8 cellular contexts compared by ENCODE assay signal in genomic region chr20:3156811-3157619, GRCh38. TPM values are rescaled to one million over a fixed set of nuclear protein-coding genes. Genes with fewer than 3 reads are reported as not detected.
DNase-seq lines count a peak whose midpoint lies in the region; ATAC-seq, FAIRE-seq and TF ChIP-seq lines count a peak whose summit lies in the region.

No MANE protein-coding gene starts in this region.

- H3K9me3 Mint-ChIP-seq in activated CD8-positive, alpha-beta memory T cell treated with anti-CD3 and anti-CD28 coated beads, Interleukin-2, amount 10 ng/mL, durations not matched to agents 7 days and 5 days (ENCODE audit: low read depth), result no peaks in the 10 kb centered on the region

- TF ChIP-seq POLR2A in gastrocnemius medialis (IDR thresholded peaks at IDR 0.05), result no peak

- FAIRE-seq in frontal cortex (lab: Jason Lieb, UNC), result no peak

- intact Hi-C loops in gastrocnemius medialis (cut with DNase I; ENCODE audit: low total_unique reads), result loop anchor here (5.0 to 10.0 kb wide), 2 partner anchors 150 to 248 kb away; partner anchors contain the start of gene DNAAF9

- in situ Hi-C loops in gastrocnemius medialis (cut with MboI; ENCODE audit: low sequenced_read_pairs in 4 of 4), result no loop called here

- no peaks in the 10 kb centered on the region for H3K27me3 Mint-ChIP-seq in activated CD8-positive, alpha-beta memory T cell treated with anti-CD3 and anti-CD28 coated beads, Interleukin-2, amount 10 ng/mL, durations not matched to agents 7 days and 5 days

- TF ChIP-seq CTCF in gastrocnemius medialis (IDR thresholded peaks at IDR 0.05 in 4 of 5, conservative IDR thresholded peaks at IDR 0.05 in 1 of 5), result no peak

- peak overlapping the region; percentile 98 for H3K4me3 ChIP-seq in adipocyte (ENCODE audit: low read length)
- H3K4me3 ChIP-seq in gastrocnemius medialis, result peak overlapping the region; percentile 8 to 98 (median 90)

- H3K4me1 ChIP-seq in adipocyte (ENCODE audit: control insufficient read depth, insufficient read depth, low read length) (peaks cover 20% of the 10 kb centered on the region), gastrocnemius medialis (peaks cover 61 to 62% of the 10 kb centered on the region in 2 donors)

- H3K27ac Mint-ChIP-seq in activated CD8-positive, alpha-beta memory T cell treated with anti-CD3 and anti-CD28 coated beads, Interleukin-2, amount 10 ng/mL, durations not matched to agents 7 days and 5 days, result peak overlapping the region; percentile 90

- H3K27me3 ChIP-seq in adipocyte (replicated peaks; ENCODE audit: control insufficient read depth, insufficient read depth, low read length) (no peaks in the 10 kb centered on the region), gastrocnemius medialis (no peaks in the 10 kb centered on the region)

- peak overlapping the region; percentile 63 to 96 (median 92) for H3K27ac ChIP-seq in gastrocnemius medialis

- peak; percentile 80 for ATAC-seq in activated CD8-positive, alpha-beta memory T cell treated with anti-CD3 and anti-CD28 coated beads, Interleukin-2, amount 10 ng/mL, durations not matched to agents 7 days and 5 days
- ATAC-seq in HG03159 (IDR thresholded peaks at IDR 0.05; ENCODE audit: unreplicated experiment), result peak; percentile 61
- no peak for ATAC-seq in gastrocnemius medialis

- H3K36me3 Mint-ChIP-seq in activated CD8-positive, alpha-beta memory T cell treated with anti-CD3 and anti-CD28 coated beads, Interleukin-2, amount 10 ng/mL, durations not matched to agents 7 days and 5 days, result peaks cover 29% of the 10 kb centered on the region

- peak overlapping the region; percentile 87 for H3K4me3 Mint-ChIP-seq in activated CD8-positive, alpha-beta memory T cell treated with anti-CD3 and anti-CD28 coated beads, Interleukin-2, amount 10 ng/mL, durations not matched to agents 7 days and 5 days

- H3K4me1 Mint-ChIP-seq in activated CD8-positive, alpha-beta memory T cell treated with anti-CD3 and anti-CD28 coated beads, Interleukin-2, amount 10 ng/mL, durations not matched to agents 7 days and 5 days, result peaks cover 52% of the 10 kb centered on the region

- H3K36me3 ChIP-seq in adipocyte (ENCODE audit: control insufficient read depth, insufficient read depth, low read length, severe bottlenecking) (peaks cover 24% of the 10 kb centered on the region), gastrocnemius medialis (peaks cover 0 to 22% of the 10 kb centered on the region in 2 donors)

- CTCF ChIA-PET in activated CD8-positive, alpha-beta memory T cell treated with anti-CD3 and anti-CD28 coated beads, Interleukin-2, amount 10 ng/mL, durations not matched to agents 7 days and 5 days (lab: Charles Lee), result interaction anchor here (0.7 to 3.3 kb wide), 11 partner anchors 11 to 554 kb away, joined by 3 to 11 read pairs (median 3); partner anchors contain the start of gene SLC4A11

- H3K9me3 ChIP-seq in adipocyte (ENCODE audit: control insufficient read depth, low read length) (no peaks in the 10 kb centered on the region), gastrocnemius medialis (no peaks in the 10 kb centered on the region)

- peak overlapping the region; percentile 33 for H3K9ac ChIP-seq in adipocyte (ENCODE audit: low read length)

- DNase-seq in activated CD8-positive, alpha-beta memory T cell treated with anti-CD3 and anti-CD28 coated beads, Interleukin-2, amount 10 ng/mL, durations not matched to agents 7 days and 5 days, result no peak
- DNase-seq in activated CD8-positive, alpha-beta memory T cell treated with anti-CD3 and anti-CD28 coated beads for 24 hours, result no peak
- DNase-seq in adipocyte (ENCODE audit: low read depth) (no peak), gastrocnemius medialis (no peak), frontal cortex (ENCODE audit: low spot score in 2 of 2) (no peak), occipital lobe (lab: John Stamatoyannopoulos, UW) (no peak), NCI-H2196 (lab: John Stamatoyannopoulos, UW; ENCODE audit: unreplicated experiment) (no peak)

RNA-seq across cellular contexts. Expression of gene FASTKD5, which starts 2.6 kb away (rescaled TPM):
- 10 to 100 TPM; 17.0 to 23.6 TPM for total RNA-seq in activated CD8-positive, alpha-beta memory T cell treated with anti-CD3 and anti-CD28 coated beads, Interleukin-2, amount 10 ng/mL, durations not matched to agents 7 days and 5 days
- total RNA-seq in gastrocnemius medialis (10 to 100 TPM; 38.8 to 58.7 (median 49.3) TPM), frontal cortex (24.9 TPM), occipital lobe (17.8 TPM)

RNA-seq across cellular contexts. Expression of gene UBOX5, which starts 2.6 kb away (rescaled TPM):
- total RNA-seq in activated CD8-positive, alpha-beta memory T cell treated with anti-CD3 and anti-CD28 coated beads, Interleukin-2, amount 10 ng/mL, durations not matched to agents 7 days and 5 days, result 1 to 10 TPM; 7.6 to 8.2 TPM
- 10 to 100 TPM; 14.6 to 17.1 (median 15.5) TPM for total RNA-seq in gastrocnemius medialis
- 2.0 TPM for total RNA-seq in frontal cortex
- total RNA-seq in occipital lobe, result 1.9 TPM

RNA-seq across cellular contexts. Expression of gene LZTS3, which starts 16.3 kb away (rescaled TPM):
- total RNA-seq in activated CD8-positive, alpha-beta memory T cell treated with anti-CD3 and anti-CD28 coated beads, Interleukin-2, amount 10 ng/mL, durations not matched to agents 7 days and 5 days, result under 1 TPM; 0.41 to 0.70 TPM
- total RNA-seq in gastrocnemius medialis (10 to 100 TPM; 15.3 to 33.4 (median 18.9) TPM), frontal cortex (13.9 TPM), occipital lobe (12.0 TPM)

RNA-seq across cellular contexts. Expression of gene DDRGK1, which starts 47.5 kb away (rescaled TPM):
- total RNA-seq in activated CD8-positive, alpha-beta memory T cell treated with anti-CD3 and anti-CD28 coated beads, Interleukin-2, amount 10 ng/mL, durations not matched to agents 7 days and 5 days, result 10 to 100 TPM; 63.6 to 63.7 TPM
- total RNA-seq in gastrocnemius medialis (10 to 100 TPM; 55.2 to 75.7 (median 64.7) TPM), frontal cortex (20.8 TPM), occipital lobe (22.6 TPM)

RNA-seq across cellular contexts. Expression of gene ITPA, which starts 52.3 kb away (rescaled TPM):
- total RNA-seq in activated CD8-positive, alpha-beta memory T cell treated with anti-CD3 and anti-CD28 coated beads, Interleukin-2, amount 10 ng/mL, durations not matched to agents 7 days and 5 days, result 10 to 100 TPM; 51.9 to 71.7 TPM
- total RNA-seq in gastrocnemius medialis, result 10 to 100 TPM; 27.2 to 59.5 (median 34.0) TPM
- 47.3 TPM for total RNA-seq in frontal cortex
- total RNA-seq in occipital lobe, result 36.3 TPM

Comparison
In these comparisons a context has a peak if more than half of its experiments do, and no peak if none do; other contexts are left out.
1. ATAC-seq: peak in activated CD8-positive, alpha-beta memory T cell treated with anti-CD3 and anti-CD28 coated beads, Interleukin-2, amount 10 ng/mL, durations not matched to agents 7 days and 5 days (single experiment) and HG03159 (single experiment); none in gastrocnemius medialis (0 of 2).